In genomic region chr11:61153593-61154090, GRCh38 we compare ENCODE assay signal across 1 cellular context.
TF ChIP-seq lines count a peak whose summit lies in the region.

No MANE protein-coding gene starts in this region.

TF ChIP-seq in H1, 55 proteins besides CTCF, POLR2A, EP300 and RAD21:
- TF ChIP-seq CBX5 (IDR thresholded peaks at IDR 0.05; ENCODE audit: low read depth, low read length) (no peak), SIX5 (IDR thresholded peaks at IDR 0.05; ENCODE audit: low read depth, low read length) (no peak), TBP (IDR thresholded peaks at IDR 0.05; ENCODE audit: low read depth, low read length) (no peak), EGR1 (IDR thresholded peaks at IDR 0.05; ENCODE audit: borderline replicate concordance, low read depth, low read length) (no peak), TAF7 (optimal IDR thresholded peaks at IDR 0.05; ENCODE audit: borderline replicate concordance, low read depth, low read length) (no peak), TAF1 (IDR thresholded peaks at IDR 0.05; ENCODE audit: low read depth, low read length) (no peak), ASH2L (IDR thresholded peaks at IDR 0.05; ENCODE audit: low read length) (no peak)
